In genomic region chrX:151396827-151397740, GRCh38 we compare ENCODE assay signal across 8 cellular contexts. TPM values are rescaled to one million over a fixed set of nuclear protein-coding genes. Genes with fewer than 3 reads are reported as not detected.
DNase-seq lines count a peak whose midpoint lies in the region; ATAC-seq and TF ChIP-seq lines count a peak whose summit lies in the region.

Gene VMA21, plus strand, starts transcription at chrX:151397206. Its CDS starts 103 bp downstream, at chrX:151397309.

- H3K27ac ChIP-seq in ascending aorta = peak within 1 kb of the TSS; percentile 87 to 94

- intact Hi-C loops in ascending aorta (cut with DNase I) = loop anchor here (5.0 to 10.0 kb wide), 6 partner anchors 522 to 1935 kb away; partner anchors contain the start of genes CETN2, EOLA2, GABRE and MTMR1

- peak within 1 kb of the TSS; percentile 94 for H3K27ac Mint-ChIP-seq in T-helper 2 cell treated with Interferon-gamma antibody and Interleukin-4, amounts not matched to agents 5 μg/mL and 100 μg/mL, for 36 hours

- DNase-seq in NCI-H146 (lab: John Stamatoyannopoulos, UW) (peak; percentile 85), ascending aorta (ENCODE audit: low spot score in 2 of 2) (peak; percentile 49 to 92), hepatic stellate cell (ENCODE audit: low spot score) (peak; percentile 81), retina (peak; percentile 84), cortex of kidney (lab: John Stamatoyannopoulos, UW) (no peak)
- peak; percentile 85 for DNase-seq in T-helper 2 cell treated with Interferon-gamma antibody and Interleukin-4, amounts not matched to agents 5 μg/mL and 100 μg/mL, for 36 hours (ENCODE audit: low spot score)

- no peaks in the 10 kb centered on the region for H3K9me3 ChIP-seq in ascending aorta

- peaks cover 40% of the 10 kb centered on the region for H3K4me1 Mint-ChIP-seq in T-helper 2 cell treated with Interferon-gamma antibody and Interleukin-4, amounts not matched to agents 5 μg/mL and 100 μg/mL, for 36 hours (ENCODE audit: low read depth)

- peak within 1 kb of the TSS; percentile 95 for H3K4me3 Mint-ChIP-seq in T-helper 2 cell treated with Interferon-gamma antibody and Interleukin-4, amounts not matched to agents 5 μg/mL and 100 μg/mL, for 36 hours

- no peaks in the 10 kb centered on the region for H3K27me3 Mint-ChIP-seq in T-helper 2 cell treated with Interferon-gamma antibody and Interleukin-4, amounts not matched to agents 5 μg/mL and 100 μg/mL, for 36 hours (ENCODE audit: low read depth)

- H3K4me3 ChIP-seq in ascending aorta = peak within 1 kb of the TSS; percentile 75 to 82

- no peaks in the 10 kb centered on the region for H3K36me3 ChIP-seq in ascending aorta

- ATAC-seq in GM18499 (IDR thresholded peaks at IDR 0.05; ENCODE audit: insufficient read depth, unreplicated experiment) = peak; percentile 40
- ATAC-seq in HG02870 (IDR thresholded peaks at IDR 0.05; ENCODE audit: unreplicated experiment) = peak; percentile 68

- no peaks in the 10 kb centered on the region for H3K9me3 Mint-ChIP-seq in T-helper 2 cell treated with Interferon-gamma antibody and Interleukin-4, amounts not matched to agents 5 μg/mL and 100 μg/mL, for 36 hours

- TF ChIP-seq CTCF in ascending aorta (IDR thresholded peaks at IDR 0.05) = no peak

- H3K4me1 ChIP-seq in ascending aorta = no peaks in the 10 kb centered on the region

- H3K36me3 Mint-ChIP-seq in T-helper 2 cell treated with Interferon-gamma antibody and Interleukin-4, amounts not matched to agents 5 μg/mL and 100 μg/mL, for 36 hours (ENCODE audit: low read depth) = peaks cover 14% of the 10 kb centered on the region

- no peaks in the 10 kb centered on the region for H3K27me3 ChIP-seq in ascending aorta

RNA-seq across cellular contexts. Expression of gene VMA21, which starts in this region (rescaled TPM):
- 10.0 TPM for total RNA-seq in ascending aorta
